Comparison of ENCODE assay signal across 1 cellular context in genomic region chr1:24186993-24187790, GRCh38.
A peak's percentile ranks its signal among the peaks of the same experiment; 100 is the strongest.
TF ChIP-seq lines count a peak whose summit lies in the region.

Gene IFNLR1, minus strand, starts transcription at chr1:24187289. Its CDS starts 41 bp downstream, at chr1:24187248.

TF ChIP-seq in HepG2, 621 proteins besides CTCF, POLR2A, EP300 and RAD21 (continued from another document and continues in another):
- no peak for TF ChIP-seq PRMT3 (CRISPR knock-in tag; IDR thresholded peaks at IDR 0.05; ENCODE audit: borderline replicate concordance, low read depth)
- no peak for TF ChIP-seq ZNF441 (CRISPR knock-in tag; IDR thresholded peaks at IDR 0.05; ENCODE audit: borderline replicate concordance)
- no peak for TF ChIP-seq ZNF318 (CRISPR knock-in tag; IDR thresholded peaks at IDR 0.05)
- no peak; the same call in 1 of the 2 replicates for TF ChIP-seq ERF (CRISPR knock-in tag; IDR thresholded peaks at IDR 0.05)
- TF ChIP-seq DRAP1 (CRISPR knock-in tag; IDR thresholded peaks at IDR 0.05) = no peak; the same call in 1 of the 2 replicates
- TF ChIP-seq ZNF740 (CRISPR knock-in tag; IDR thresholded peaks at IDR 0.05) = peak; percentile 78
- TF ChIP-seq ZNF704 (CRISPR knock-in tag; IDR thresholded peaks at IDR 0.05; ENCODE audit: borderline replicate concordance) = no peak
- no peak for TF ChIP-seq ZC3H4 (CRISPR knock-in tag; IDR thresholded peaks at IDR 0.05; ENCODE audit: borderline replicate concordance)
- no peak for TF ChIP-seq TGIF2 (CRISPR knock-in tag; IDR thresholded peaks at IDR 0.05)
- no peak for TF ChIP-seq SOX13 (IDR thresholded peaks at IDR 0.05)
- TF ChIP-seq SOX13 (CRISPR knock-in tag; conservative IDR thresholded peaks at IDR 0.05 in 1 of 2, IDR thresholded peaks at IDR 0.05 in 1 of 2) = no peak; a peak in 1 of 4 replicates
- TF ChIP-seq MLXIP (CRISPR knock-in tag; IDR thresholded peaks at IDR 0.05; ENCODE audit: borderline replicate concordance) = 0 out of 2 replicates have a peak, but pooled peaks have one; percentile 19
- TF ChIP-seq SKIL (CRISPR knock-in tag; IDR thresholded peaks at IDR 0.05; ENCODE audit: borderline replicate concordance) = no peak
- no peak for TF ChIP-seq ZNF34 (CRISPR knock-in tag; IDR thresholded peaks at IDR 0.05; ENCODE audit: borderline replicate concordance)
- no peak for TF ChIP-seq HMGXB3 (CRISPR knock-in tag; IDR thresholded peaks at IDR 0.05; ENCODE audit: borderline replicate concordance)
- no peak for TF ChIP-seq NFIB (CRISPR knock-in tag; IDR thresholded peaks at IDR 0.05; ENCODE audit: borderline replicate concordance)
- no peak for TF ChIP-seq GABPA (IDR thresholded peaks at IDR 0.05; ENCODE audit: low read depth, low read length)
- no peak for TF ChIP-seq GABPA (CRISPR knock-in tag; IDR thresholded peaks at IDR 0.05; ENCODE audit: low read depth)
- TF ChIP-seq YEATS2 (CRISPR knock-in tag; IDR thresholded peaks at IDR 0.05; ENCODE audit: borderline replicate concordance) = no peak
- no peak for TF ChIP-seq SIX4 (CRISPR knock-in tag; IDR thresholded peaks at IDR 0.05)
- no peak for TF ChIP-seq HCFC1 (IDR thresholded peaks at IDR 0.05; ENCODE audit: low read depth, low read length)
- TF ChIP-seq HNRNPUL1 (IDR thresholded peaks at IDR 0.05; ENCODE audit: low read depth, low read length) = no peak
- TF ChIP-seq JUND (CRISPR knock-in tag; IDR thresholded peaks at IDR 0.05) = no peak
- TF ChIP-seq AGO1 (IDR thresholded peaks at IDR 0.05; ENCODE audit: low read depth, low read length, poor library complexity, severe bottlenecking) = no peak
- no peak for TF ChIP-seq ZNF451 (CRISPR knock-in tag; IDR thresholded peaks at IDR 0.05)
- TF ChIP-seq ZNF644 (CRISPR knock-in tag; IDR thresholded peaks at IDR 0.05; ENCODE audit: low read depth) = 0 out of 2 replicates have a peak, but pooled peaks have one; percentile 10
- TF ChIP-seq DMTF1 (CRISPR knock-in tag; IDR thresholded peaks at IDR 0.05) = no peak
- no peak for TF ChIP-seq CBFB (CRISPR knock-in tag; IDR thresholded peaks at IDR 0.05)
